Comparison of ENCODE assay signal across 17 cellular contexts in the genomic region with DNA sequence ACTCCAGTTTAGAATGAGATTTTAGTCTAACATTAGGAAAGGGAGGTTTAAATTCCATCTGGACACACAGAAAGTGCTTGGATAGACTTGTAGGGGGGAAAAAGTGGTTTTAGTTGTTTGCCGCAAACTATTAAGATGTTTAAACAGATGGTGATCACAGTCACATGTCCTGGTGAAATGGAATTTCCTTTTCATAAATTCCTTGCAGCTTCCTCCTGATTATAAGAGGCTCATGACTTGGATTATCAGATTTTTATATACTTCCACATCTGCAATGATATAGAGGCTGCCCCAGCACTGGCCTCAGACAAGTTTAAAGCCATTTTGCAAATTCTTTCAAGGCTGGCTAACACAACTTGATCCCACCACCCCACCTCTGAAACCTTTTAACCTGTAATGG.
DNase-seq lines count a peak whose midpoint lies in the region; ATAC-seq and TF ChIP-seq lines count a peak whose summit lies in the region.
"Had no signal": no experiment of that assay in that cellular context is flagged by ENCODE, and none has a peak within 500 bp of the region (broad histone marks: within the 10 kb centered on the region; RNA-seq: fewer than 3 reads in every experiment).

No MANE protein-coding gene starts in this region.

- no peaks in the 10 kb centered on the region for H3K27me3 ChIP-seq in skeletal muscle satellite cell (ENCODE audit: control insufficient read depth, insufficient read depth, low read length)

- H3K9ac ChIP-seq in skeletal muscle satellite cell (ENCODE audit: low read depth, low read length) = peak overlapping the region; percentile 10

- H3K9me3 ChIP-seq in skeletal muscle satellite cell (replicated peaks; ENCODE audit: low read length) = no peaks in the 10 kb centered on the region
- H3K9me3 ChIP-seq: left ventricle myocardium inferior had no signal

- H3K4me3 ChIP-seq in fibroblast of pulmonary artery (replicated peaks; ENCODE audit: low read depth, low read length) = no peak overlapping the region
- H3K4me3 ChIP-seq in skeletal muscle satellite cell (ENCODE audit: low read length) = no peak overlapping the region
- H3K4me3 ChIP-seq: coronary artery, left ventricle myocardium inferior had no signal

- no peak for TF ChIP-seq CTCF in fibroblast of pulmonary artery (IDR thresholded peaks at IDR 0.05; ENCODE audit: low read length, missing control alignments)

- peaks cover 51% of the 10 kb centered on the region for H3K4me1 ChIP-seq in skeletal muscle satellite cell (ENCODE audit: control insufficient read depth, insufficient read depth, low read length)
- H3K4me1 ChIP-seq: left ventricle myocardium inferior had no signal

- no peak for ATAC-seq in activated CD4-positive, CD25-positive, alpha-beta regulatory T cell treated with anti-CD3 and anti-CD28 coated beads, Interleukin-2, amount 50 U/mL, for 24 hours
- ATAC-seq: T-helper 17 cell had no signal

- DNase-seq in GM04504 (ENCODE audit: low read depth) (peak; percentile 55), amniotic epithelial cell (ENCODE audit: low read depth) (peak; percentile 24), fibroblast of pulmonary artery (ENCODE audit: low read depth) (peak; percentile 52), iPS-NIHi7 (ENCODE audit: extremely low spot score) (no peak), iPS-NIHi11 (ENCODE audit: low spot score) (no peak)
- DNase-seq: activated CD4-positive, CD25-positive, alpha-beta regulatory T cell; amygdala; CD4-positive, alpha-beta memory T cell; Karpas-422; left ventricle myocardium inferior; NCI-H1417 treated with DMSO at 0.1 percent for 48 hours; stimulated activated naive CD4-positive, alpha-beta T cell; T-helper 17 cell; trophoblast cell had no signal

- H3K4me2 ChIP-seq in skeletal muscle satellite cell (ENCODE audit: low read length) = peak overlapping the region; percentile 37

- H3K36me3 ChIP-seq in skeletal muscle satellite cell (ENCODE audit: insufficient read depth, low read length) = no peaks in the 10 kb centered on the region
- H3K36me3 ChIP-seq: left ventricle myocardium inferior had no signal

Comparison
In these comparisons a context has a peak if more than half of its experiments do, and no peak if none do; other contexts are left out.
1. DNase-seq: peak in GM04504 (single experiment), amniotic epithelial cell (single experiment) and fibroblast of pulmonary artery (single experiment); none in iPS-NIHi7 (single experiment) and iPS-NIHi11 (single experiment).